18 cellular contexts compared by ENCODE assay signal in the genomic region with DNA sequence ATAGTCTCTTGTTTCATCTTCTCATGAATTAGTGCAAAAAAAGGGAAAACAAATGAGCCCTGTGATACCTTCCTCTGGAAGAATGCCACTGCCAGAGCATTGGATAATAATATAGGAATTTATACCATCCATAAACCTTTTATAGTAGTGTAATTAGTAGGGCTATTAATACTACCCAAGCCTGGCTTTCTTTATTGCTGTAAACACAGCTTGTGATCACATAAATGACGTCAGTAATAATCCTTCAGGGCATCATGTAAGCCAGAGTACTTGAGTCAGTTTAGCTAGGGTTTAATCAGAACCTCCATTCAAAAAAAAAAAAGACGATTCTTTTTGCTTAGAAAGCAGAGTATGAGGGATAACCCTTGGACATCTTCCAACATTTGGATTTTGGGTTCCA.
DNase-seq lines count a peak whose midpoint lies in the region; FAIRE-seq and TF ChIP-seq lines count a peak whose summit lies in the region.
"Had no signal": no experiment of that assay in that cellular context is flagged by ENCODE, and none has a peak within 500 bp of the region (broad histone marks: within the 10 kb centered on the region; RNA-seq: fewer than 3 reads in every experiment).

No MANE protein-coding gene starts in this region.

- DNase-seq in COLO829 (ENCODE audit: low spot score) (peak; percentile 83), SK-N-MC (ENCODE audit: low read depth, low spot score) (peak; percentile 97), retinal pigment epithelial cell (ENCODE audit: low read depth) (peak; percentile 24), H54 (ENCODE audit: insufficient read length, low spot score) (no peak), MM.1S (no peak)
- DNase-seq in stimulated activated CD4-positive, alpha-beta T cell treated with anti-CD3 and anti-CD28 coated beads, Interleukin-4, amount 100 ng/mL, for 4 hours = no peak
- DNase-seq: AML-193, COR-L47, DMS153, KBM-7, NCI-H1436 treated with DMSO at 0.1 percent for 48 hours, NCI-H2029, NCI-H2171 treated with DMSO at 0.1 percent for 48 hours, NCI-H446 had no signal

- H3F3A ChIP-seq in MM.1S (ENCODE audit: insufficient read depth, low read length) = no peaks in the 10 kb centered on the region

- H3K4me1 ChIP-seq in HEK293 (ENCODE audit: control insufficient read depth, insufficient read depth, low read length) (no peaks in the 10 kb centered on the region), MM.1S (ENCODE audit: low read length) (no peaks in the 10 kb centered on the region)

- no peak overlapping the region for H3K4me3 ChIP-seq in HEK293 (ENCODE audit: low read depth, low read length)
- H3K4me3 ChIP-seq in SK-N-MC = no peak overlapping the region
- no peak overlapping the region for H3K4me3 ChIP-seq in retinal pigment epithelial cell (ENCODE audit: low read length)
- H3K4me3 ChIP-seq in MM.1S (ENCODE audit: low read length) = no peak overlapping the region

- TF ChIP-seq CTCF in HEK293 (tag by site-specific recombination; IDR thresholded peaks at IDR 0.05) (no peak), retinal pigment epithelial cell (conservative IDR thresholded peaks at IDR 0.05; ENCODE audit: low read depth, low read length) (no peak), MM.1S (IDR thresholded peaks at IDR 0.05; ENCODE audit: low read length) (no peak)

- FAIRE-seq in H54 (lab: Jason Lieb, UNC) = no peak
- FAIRE-seq: GM12892, GM18507, RCC 7860 had no signal

- CTCF ChIA-PET in HEK293 (lab: Yijun Ruan, JAX) = no interaction called here

- TF ChIP-seq POLR2A in H54 (IDR thresholded peaks at IDR 0.05; ENCODE audit: low read depth, low read length) = no peak

- H3K27ac ChIP-seq in HEK293 (ENCODE audit: extremely low read depth, low read depth, low read length) (no peak overlapping the region), SK-N-MC (peak overlapping the region; percentile 28; the same call in 1 of the 2 replicates), MM.1S (ENCODE audit: low read length) (no peak overlapping the region)

- H3K4me2 ChIP-seq in MM.1S (ENCODE audit: low read depth, low read length) = no peak overlapping the region

- POLR2A ChIA-PET in HEK293 (lab: Yijun Ruan, JAX) = no interaction called here

- no peaks in the 10 kb centered on the region for H3K9me3 ChIP-seq in HEK293 (ENCODE audit: control insufficient read depth, insufficient read depth, low read depth, low read length)
- H3K9me3 ChIP-seq in SK-N-MC (ENCODE audit: low read depth, low read length) = peaks cover 11% of the 10 kb centered on the region; the same call in 1 of the 2 replicates
- H3K9me3 ChIP-seq in MM.1S (replicated peaks; ENCODE audit: insufficient read depth, low read length) = no peaks in the 10 kb centered on the region

- H3K27me3 ChIP-seq in MM.1S (replicated peaks; ENCODE audit: insufficient read depth, low read length) = no peaks in the 10 kb centered on the region

- no peak overlapping the region for H3K9ac ChIP-seq in SK-N-MC (ENCODE audit: insufficient read length)
- H3K9ac ChIP-seq in MM.1S (ENCODE audit: low read length) = no peak overlapping the region

- H2AFZ ChIP-seq in MM.1S (ENCODE audit: low read length) = no peak overlapping the region

- H3K36me3 ChIP-seq in HEK293 (ENCODE audit: control insufficient read depth in 2 of 2, insufficient read depth in 1 of 2, low read length in 2 of 2) (no peaks in the 10 kb centered on the region), SK-N-MC (ENCODE audit: insufficient read depth, low read length) (0 out of 2 replicates have a peak, but pooled peaks cover 2% of the 10 kb centered on the region), MM.1S (replicated peaks; ENCODE audit: insufficient read depth, low read length) (no peaks in the 10 kb centered on the region)

- no peaks in the 10 kb centered on the region for H4K20me1 ChIP-seq in MM.1S (ENCODE audit: insufficient read depth, low read length)

- no peaks in the 10 kb centered on the region for H3K79me2 ChIP-seq in MM.1S (ENCODE audit: low read length)

- H3K9me2 ChIP-seq in MM.1S (replicated peaks; ENCODE audit: insufficient read depth, low read length) = no peaks in the 10 kb centered on the region

TF ChIP-seq in HEK293, 187 proteins besides CTCF, POLR2A, EP300 and RAD21 (continues in another document):
- TF ChIP-seq ZNF776 (tag by site-specific recombination; IDR thresholded peaks at IDR 0.05; ENCODE audit: borderline replicate concordance) = no peak
- no peak for TF ChIP-seq ZNF473 (tag by site-specific recombination; IDR thresholded peaks at IDR 0.05)
- TF ChIP-seq, protein P1, sequence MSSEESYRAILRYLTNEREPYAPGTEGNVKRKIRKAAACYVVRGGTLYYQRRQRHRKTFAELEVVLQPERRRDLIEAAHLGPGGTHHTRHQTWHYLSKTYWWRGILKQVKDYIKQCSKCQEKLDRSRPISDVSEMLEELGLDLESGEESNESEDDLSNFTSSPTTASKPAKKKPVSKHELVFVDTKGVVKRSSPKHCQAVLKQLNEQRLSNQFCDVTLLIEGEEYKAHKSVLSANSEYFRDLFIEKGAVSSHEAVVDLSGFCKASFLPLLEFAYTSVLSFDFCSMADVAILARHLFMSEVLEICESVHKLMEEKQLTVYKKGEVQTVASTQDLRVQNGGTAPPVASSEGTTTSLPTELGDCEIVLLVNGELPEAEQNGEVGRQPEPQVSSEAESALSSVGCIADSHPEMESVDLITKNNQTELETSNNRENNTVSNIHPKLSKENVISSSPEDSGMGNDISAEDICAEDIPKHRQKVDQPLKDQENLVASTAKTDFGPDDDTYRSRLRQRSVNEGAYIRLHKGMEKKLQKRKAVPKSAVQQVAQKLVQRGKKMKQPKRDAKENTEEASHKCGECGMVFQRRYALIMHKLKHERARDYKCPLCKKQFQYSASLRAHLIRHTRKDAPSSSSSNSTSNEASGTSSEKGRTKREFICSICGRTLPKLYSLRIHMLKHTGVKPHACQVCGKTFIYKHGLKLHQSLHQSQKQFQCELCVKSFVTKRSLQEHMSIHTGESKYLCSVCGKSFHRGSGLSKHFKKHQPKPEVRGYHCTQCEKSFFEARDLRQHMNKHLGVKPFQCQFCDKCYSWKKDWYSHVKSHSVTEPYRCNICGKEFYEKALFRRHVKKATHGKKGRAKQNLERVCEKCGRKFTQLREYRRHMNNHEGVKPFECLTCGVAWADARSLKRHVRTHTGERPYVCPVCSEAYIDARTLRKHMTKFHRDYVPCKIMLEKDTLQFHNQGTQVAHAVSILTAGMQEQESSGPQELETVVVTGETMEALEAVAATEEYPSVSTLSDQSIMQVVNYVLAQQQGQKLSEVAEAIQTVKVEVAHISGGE (tag by site-specific recombination; conservative IDR thresholded peaks at IDR 0.05; ENCODE audit: low read depth) = no peak
- no peak for TF ChIP-seq ZBTB48 (tag by site-specific recombination; IDR thresholded peaks at IDR 0.05)
- no peak for TF ChIP-seq ZNF555 (tag by site-specific recombination; conservative IDR thresholded peaks at IDR 0.05)
- no peak for TF ChIP-seq ZSCAN30 (tag by site-specific recombination; IDR thresholded peaks at IDR 0.05)
- TF ChIP-seq ZNF830 (tag by site-specific recombination; IDR thresholded peaks at IDR 0.05; ENCODE audit: low read depth) = no peak
- TF ChIP-seq ZBTB8A (tag by site-specific recombination; IDR thresholded peaks at IDR 0.05) = no peak
- no peak for TF ChIP-seq ZNF558 (tag by site-specific recombination; IDR thresholded peaks at IDR 0.05)
- TF ChIP-seq ZNF211 (tag by site-specific recombination; IDR thresholded peaks at IDR 0.05; ENCODE audit: low read depth) = no peak
- no peak for TF ChIP-seq ZNF707 (tag by site-specific recombination; IDR thresholded peaks at IDR 0.05)
- 0 out of 2 replicates have a peak, but pooled peaks have one; percentile 41 for TF ChIP-seq ZEB2 (tag by site-specific recombination; IDR thresholded peaks at IDR 0.05)
- TF ChIP-seq, protein P2, sequence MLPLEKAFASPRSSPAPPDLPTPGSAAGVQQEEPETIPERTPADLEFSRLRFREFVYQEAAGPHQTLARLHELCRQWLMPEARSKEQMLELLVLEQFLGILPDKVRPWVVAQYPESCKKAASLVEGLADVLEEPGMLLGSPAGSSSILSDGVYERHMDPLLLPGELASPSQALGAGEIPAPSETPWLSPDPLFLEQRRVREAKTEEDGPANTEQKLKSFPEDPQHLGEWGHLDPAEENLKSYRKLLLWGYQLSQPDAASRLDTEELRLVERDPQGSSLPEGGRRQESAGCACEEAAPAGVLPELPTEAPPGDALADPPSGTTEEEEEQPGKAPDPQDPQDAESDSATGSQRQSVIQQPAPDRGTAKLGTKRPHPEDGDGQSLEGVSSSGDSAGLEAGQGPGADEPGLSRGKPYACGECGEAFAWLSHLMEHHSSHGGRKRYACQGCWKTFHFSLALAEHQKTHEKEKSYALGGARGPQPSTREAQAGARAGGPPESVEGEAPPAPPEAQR (tag by site-specific recombination; IDR thresholded peaks at IDR 0.05) = no peak
- no peak for TF ChIP-seq ZNF610 (tag by site-specific recombination; IDR thresholded peaks at IDR 0.05; ENCODE audit: borderline replicate concordance)
- peak; percentile 36; the same call in 1 of the 2 replicates for TF ChIP-seq ZNF366 (tag by site-specific recombination; conservative IDR thresholded peaks at IDR 0.05)
- TF ChIP-seq ZNF138 (tag by site-specific recombination; IDR thresholded peaks at IDR 0.05; ENCODE audit: borderline replicate concordance) = no peak
- TF ChIP-seq SP7 (tag by site-specific recombination; IDR thresholded peaks at IDR 0.05) = peak; percentile 64
- no peak for TF ChIP-seq ZNF16 (tag by site-specific recombination; IDR thresholded peaks at IDR 0.05; ENCODE audit: low read depth)

Comparison
In these comparisons a context has a peak if more than half of its experiments do, and no peak if none do; other contexts are left out.
1. DNase-seq: peak in COLO829 (single experiment), SK-N-MC (single experiment) and retinal pigment epithelial cell (single experiment); none in H54 (single experiment), MM.1S (single experiment) and stimulated activated CD4-positive, alpha-beta T cell treated with anti-CD3 and anti-CD28 coated beads, Interleukin-4, amount 100 ng/mL, for 4 hours (0 of 2).